In genomic region chr7:18119985-18120384, GRCh38 we compare ENCODE assay signal across 11 cellular contexts.
DNase-seq lines count a peak whose midpoint lies in the region; TF ChIP-seq lines count a peak whose summit lies in the region.
"Had no signal": no experiment of that assay in that cellular context is flagged by ENCODE, and none has a peak within 500 bp of the region (broad histone marks: within the 10 kb centered on the region; RNA-seq: fewer than 3 reads in every experiment).

No MANE protein-coding gene starts in this region.

- no peaks in the 10 kb centered on the region for H3K4me1 ChIP-seq in osteoblast (ENCODE audit: insufficient read depth, low read length)
- no peaks in the 10 kb centered on the region for H3K4me1 ChIP-seq in suprapubic skin
- H3K4me1 ChIP-seq: Peyer's patch had no signal

- no peaks in the 10 kb centered on the region for H3K36me3 ChIP-seq in osteoblast (ENCODE audit: insufficient read depth, low read length)
- no peaks in the 10 kb centered on the region for H3K36me3 ChIP-seq in suprapubic skin
- H3K36me3 ChIP-seq: Peyer's patch had no signal

- H3K27ac ChIP-seq in osteoblast (ENCODE audit: low read depth, low read length) (no peak overlapping the region), suprapubic skin (no peak overlapping the region)
- H3K27ac ChIP-seq: Peyer's patch had no signal

- H3K9me3 ChIP-seq in osteoblast (ENCODE audit: low read depth, low read length) (no peaks in the 10 kb centered on the region), suprapubic skin (no peaks in the 10 kb centered on the region)
- H3K9me3 ChIP-seq: Peyer's patch had no signal

- no peak overlapping the region for H2AFZ ChIP-seq in osteoblast (ENCODE audit: low read length)

- in situ Hi-C loops in KBM-7 (cut with MboI; ENCODE audit: low pct_unique_long_range_greater_than_20kb, low sequenced_read_pairs), result no loop called here

- peak; percentile 26 for DNase-seq in NCI-H146 (lab: John Stamatoyannopoulos, UW)
- no peak for DNase-seq in NCI-H146 treated with DMSO at 0.1 percent for 48 hours (lab: John Stamatoyannopoulos, UW; ENCODE audit: unreplicated experiment)
- DNase-seq in NCI-H748 (lab: John Stamatoyannopoulos, UW; ENCODE audit: unreplicated experiment), result peak; percentile 25
- DNase-seq in epithelial cell of esophagus (ENCODE audit: low read depth), result peak; percentile 24
- DNase-seq in osteoblast (ENCODE audit: insufficient read length, low spot score, missing footprints), result peak; percentile 30
- no peak for DNase-seq in KBM-7
- no peak for DNase-seq in suprapubic skin (ENCODE audit: low spot score in 2 of 2)
- no peak for DNase-seq in AG08395 (ENCODE audit: low spot score)
- DNase-seq: activated CD8-positive, alpha-beta memory T cell treated with anti-CD3 and anti-CD28 coated beads, Interleukin-2, amount 10 ng/mL, durations not matched to agents 7 days and 5 days; kidney; Peyer's patch had no signal

- H3K27me3 ChIP-seq in osteoblast (ENCODE audit: insufficient read depth, low read length) (no peaks in the 10 kb centered on the region), suprapubic skin (no peaks in the 10 kb centered on the region)
- H3K27me3 ChIP-seq: Peyer's patch had no signal

- no peaks in the 10 kb centered on the region for H4K20me1 ChIP-seq in osteoblast (ENCODE audit: insufficient read depth, low read length)

- H3K4me3 ChIP-seq in epithelial cell of esophagus (ENCODE audit: low read length) (no peak overlapping the region), osteoblast (ENCODE audit: insufficient read depth, low read length) (no peak overlapping the region), suprapubic skin (no peak overlapping the region)
- H3K4me3 ChIP-seq: Peyer's patch had no signal

- no peak for TF ChIP-seq EP300 in suprapubic skin (IDR thresholded peaks at IDR 0.05)

- no peak for TF ChIP-seq POLR2A in suprapubic skin (IDR thresholded peaks at IDR 0.05)

- peak; percentile 48 for TF ChIP-seq CTCF in epithelial cell of esophagus (IDR thresholded peaks at IDR 0.05; ENCODE audit: insufficient read depth, low read depth, low read length, missing control alignments)
- TF ChIP-seq CTCF in osteoblast (IDR thresholded peaks at IDR 0.05; ENCODE audit: extremely low read depth, low read depth, low read length), result peak; percentile 24
- TF ChIP-seq CTCF in suprapubic skin (IDR thresholded peaks at IDR 0.05), result no peak

- H3K4me2 ChIP-seq in osteoblast (ENCODE audit: insufficient read depth, low read length), result no peak overlapping the region

- H3K79me2 ChIP-seq in osteoblast (ENCODE audit: insufficient read depth, low read length), result no peaks in the 10 kb centered on the region

Comparison
In these comparisons a context has a peak if more than half of its experiments do, and no peak if none do; other contexts are left out.
1. DNase-seq: peak in NCI-H146 (single experiment), NCI-H748 (single experiment), epithelial cell of esophagus (single experiment) and osteoblast (single experiment); none in NCI-H146 treated with DMSO at 0.1 percent for 48 hours (single experiment), KBM-7 (single experiment), suprapubic skin (0 of 2) and AG08395 (single experiment).
2. CTCF ChIP-seq: peak in epithelial cell of esophagus (single experiment) and osteoblast (single experiment); none in suprapubic skin (0 of 2).